ENCODE assay signal across 15 cellular contexts in genomic region chr3:177146646-177147045, GRCh38. TPM values are rescaled to one million over a fixed set of nuclear protein-coding genes. Genes with fewer than 3 reads are reported as not detected.
A peak's percentile ranks its signal among the peaks of the same experiment; 100 is the strongest.
DNase-seq lines count a peak whose midpoint lies in the region; ATAC-seq, FAIRE-seq and TF ChIP-seq lines count a peak whose summit lies in the region.
"Had no signal": no experiment of that assay in that cellular context is flagged by ENCODE, and none has a peak within 500 bp of the region (broad histone marks: within the 10 kb centered on the region; RNA-seq: fewer than 3 reads in every experiment).

No MANE protein-coding gene starts in this region.

- H3K4me1 ChIP-seq in OCI-LY1 (ENCODE audit: insufficient read depth, low read length, severe bottlenecking) = peaks cover 100% of the 10 kb centered on the region
- H3K4me1 ChIP-seq in astrocyte (ENCODE audit: insufficient read depth, low read length) = peaks cover 19% of the 10 kb centered on the region
- peaks cover 56 to 70% of the 10 kb centered on the region in 2 donors for H3K4me1 ChIP-seq in gastrocnemius medialis

- peak overlapping the region; percentile 35 for H3K4me3 Mint-ChIP-seq in activated CD4-positive, alpha-beta T cell treated with anti-CD3 and anti-CD28 coated beads for 36 hours
- no peak overlapping the region for H3K4me3 Mint-ChIP-seq in astrocyte (ENCODE audit: unreplicated experiment)
- H3K4me3 Mint-ChIP-seq in natural killer cell treated with Interleukin-12 subunit alpha and Interleukin-12 subunit beta and Interleukin-15 and Interleukin-18, amount 100 ng/mL, for 72 hours = peak overlapping the region; percentile 44

- in situ Hi-C loops in gastrocnemius medialis (cut with MboI; ENCODE audit: low sequenced_read_pairs in 4 of 4) = no loop called here

- H3K4me1 Mint-ChIP-seq in activated CD4-positive, alpha-beta T cell treated with anti-CD3 and anti-CD28 coated beads for 36 hours = peaks cover 82% of the 10 kb centered on the region
- peaks cover 41% of the 10 kb centered on the region for H3K4me1 Mint-ChIP-seq in astrocyte (ENCODE audit: low read depth, unreplicated experiment)
- H3K4me1 Mint-ChIP-seq in natural killer cell treated with Interleukin-12 subunit alpha and Interleukin-12 subunit beta and Interleukin-15 and Interleukin-18, amount 100 ng/mL, for 72 hours (ENCODE audit: low read depth in 2 of 2) = peaks cover 55 to 61% of the 10 kb centered on the region in 2 donors

- TF ChIP-seq CTCF in OCI-LY1 (IDR thresholded peaks at IDR 0.05; ENCODE audit: low read length) = no peak
- no peak for TF ChIP-seq CTCF in astrocyte (IDR thresholded peaks at IDR 0.05; ENCODE audit: insufficient read depth, low read depth, low read length)
- no peak for TF ChIP-seq CTCF in gastrocnemius medialis (IDR thresholded peaks at IDR 0.05 in 4 of 5, conservative IDR thresholded peaks at IDR 0.05 in 1 of 5)

- H3K4me2 ChIP-seq in OCI-LY1 (ENCODE audit: low read length) (peak overlapping the region; percentile 40), astrocyte (ENCODE audit: low read length) (no peak overlapping the region)

- H3K79me2 ChIP-seq in OCI-LY1 (ENCODE audit: insufficient read depth, low read length) (peaks cover 100% of the 10 kb centered on the region), astrocyte (ENCODE audit: insufficient read depth, low read length) (peaks cover 98% of the 10 kb centered on the region)

- H3K36me3 ChIP-seq in OCI-LY1 (ENCODE audit: insufficient read depth, low read length) = no peaks in the 10 kb centered on the region; the same call in 1 of the 2 replicates
- H3K36me3 ChIP-seq in astrocyte (ENCODE audit: insufficient read depth, low read length) = no peaks in the 10 kb centered on the region
- no peaks in the 10 kb centered on the region for H3K36me3 ChIP-seq in gastrocnemius medialis
- H3K36me3 ChIP-seq: gastroesophageal sphincter, upper lobe of left lung had no signal

- CTCF ChIA-PET in activated CD4-positive, alpha-beta T cell treated with anti-CD3 and anti-CD28 coated beads for 36 hours (lab: Charles Lee) = interaction anchor here (1.0 to 2.0 kb wide), 6 partner anchors 22 to 88 kb away, joined by 3 to 5 read pairs (median 3); no protein-coding TSS in a partner anchor

- H3K27ac ChIP-seq in OCI-LY1 (ENCODE audit: low read depth, low read length, poor library complexity, severe bottlenecking) = peak overlapping the region; percentile 92
- H3K27ac ChIP-seq in astrocyte (ENCODE audit: low read depth, low read length) = no peak overlapping the region
- no peak overlapping the region for H3K27ac ChIP-seq in gastrocnemius medialis
- H3K27ac ChIP-seq: coronary artery, gastroesophageal sphincter, RWPE1, upper lobe of left lung had no signal

- ATAC-seq in activated CD4-positive, alpha-beta T cell treated with anti-CD3 and anti-CD28 coated beads for 36 hours = peak; percentile 28
- no peak for ATAC-seq in natural killer cell treated with Interleukin-12 subunit alpha and Interleukin-12 subunit beta and Interleukin-15 and Interleukin-18, amount 100 ng/mL, for 72 hours
- ATAC-seq in gastrocnemius medialis = no peak
- ATAC-seq: gastroesophageal sphincter had no signal

- peak overlapping the region; percentile 25 for H3K27ac Mint-ChIP-seq in activated CD4-positive, alpha-beta T cell treated with anti-CD3 and anti-CD28 coated beads for 36 hours
- peak overlapping the region; percentile 8 for H3K27ac Mint-ChIP-seq in astrocyte (ENCODE audit: unreplicated experiment)
- peak overlapping the region; percentile 31 to 46 for H3K27ac Mint-ChIP-seq in natural killer cell treated with Interleukin-12 subunit alpha and Interleukin-12 subunit beta and Interleukin-15 and Interleukin-18, amount 100 ng/mL, for 72 hours

- intact Hi-C loops in activated CD4-positive, alpha-beta T cell treated with anti-CD3 and anti-CD28 coated beads for 36 hours (cut with DNase I, micrococcal nuclease) = loop anchor here (2.0 to 5.0 kb wide), 3 partner anchors 48 to 211 kb away; no protein-coding TSS in a partner anchor
- intact Hi-C loops in gastrocnemius medialis (cut with DNase I; ENCODE audit: low total_unique reads) = no loop called here

- no peak for FAIRE-seq in astrocyte (lab: Jason Lieb, UNC)
- FAIRE-seq: A204.1 had no signal

- no peaks in the 10 kb centered on the region for H3K9me2 ChIP-seq in OCI-LY1 (ENCODE audit: low read depth, low read length)

- no peaks in the 10 kb centered on the region for H3K9me3 Mint-ChIP-seq in activated CD4-positive, alpha-beta T cell treated with anti-CD3 and anti-CD28 coated beads for 36 hours (ENCODE audit: low read depth)
- peaks cover 3% of the 10 kb centered on the region for H3K9me3 Mint-ChIP-seq in astrocyte (ENCODE audit: unreplicated experiment)
- no peaks in the 10 kb centered on the region for H3K9me3 Mint-ChIP-seq in natural killer cell treated with Interleukin-12 subunit alpha and Interleukin-12 subunit beta and Interleukin-15 and Interleukin-18, amount 100 ng/mL, for 72 hours

- H3K27me3 ChIP-seq in OCI-LY1 (ENCODE audit: insufficient read depth, low read length) = no peaks in the 10 kb centered on the region
- H3K27me3 ChIP-seq in astrocyte (ENCODE audit: insufficient read depth, low read length) = no peaks in the 10 kb centered on the region
- no peaks in the 10 kb centered on the region for H3K27me3 ChIP-seq in gastrocnemius medialis
- H3K27me3 ChIP-seq: gastroesophageal sphincter, upper lobe of left lung had no signal

- H3K4me3 ChIP-seq in OCI-LY1 (ENCODE audit: low read depth, low read length, poor library complexity, severe bottlenecking) = peak overlapping the region; percentile 7
- H3K4me3 ChIP-seq in astrocyte (ENCODE audit: insufficient read depth, low read depth, low read length) = no peak overlapping the region
- no peak overlapping the region for H3K4me3 ChIP-seq in gastrocnemius medialis
- H3K4me3 ChIP-seq: coronary artery, gastroesophageal sphincter, upper lobe of left lung had no signal

- no peak overlapping the region for H2AFZ ChIP-seq in OCI-LY1 (ENCODE audit: low read length)
- H2AFZ ChIP-seq in astrocyte (ENCODE audit: low read depth, low read length) = no peak overlapping the region

- no peaks in the 10 kb centered on the region for H3K9me3 ChIP-seq in OCI-LY1 (ENCODE audit: low read length)
- H3K9me3 ChIP-seq in astrocyte (ENCODE audit: insufficient read depth, low read depth, low read length) = no peaks in the 10 kb centered on the region
- no peaks in the 10 kb centered on the region for H3K9me3 ChIP-seq in gastrocnemius medialis
- H3K9me3 ChIP-seq: gastroesophageal sphincter, upper lobe of left lung had no signal

- no peak for TF ChIP-seq POLR2A in gastrocnemius medialis (IDR thresholded peaks at IDR 0.05)

- POLR2A ChIA-PET in activated CD4-positive, alpha-beta T cell treated with anti-CD3 and anti-CD28 coated beads for 36 hours (lab: Charles Lee) = interaction anchor here (0.6 to 1.0 kb wide), 6 partner anchors 18 to 633 kb away, joined by 3 to 11 read pairs (median 6); no protein-coding TSS in a partner anchor

- H3K36me3 Mint-ChIP-seq in activated CD4-positive, alpha-beta T cell treated with anti-CD3 and anti-CD28 coated beads for 36 hours (ENCODE audit: low read depth) = peaks cover 12% of the 10 kb centered on the region
- peaks cover 3% of the 10 kb centered on the region for H3K36me3 Mint-ChIP-seq in astrocyte (ENCODE audit: low read depth, unreplicated experiment)
- no peaks in the 10 kb centered on the region for H3K36me3 Mint-ChIP-seq in natural killer cell treated with Interleukin-12 subunit alpha and Interleukin-12 subunit beta and Interleukin-15 and Interleukin-18, amount 100 ng/mL, for 72 hours

- peak overlapping the region; percentile 32; the same call in 1 of the 2 replicates for H3K9ac ChIP-seq in OCI-LY1 (ENCODE audit: low read length)
- no peak overlapping the region for H3K9ac ChIP-seq in astrocyte (ENCODE audit: low read length)

- 0 out of 2 replicates have a peak, but pooled peaks cover 5% of the 10 kb centered on the region for H3F3A ChIP-seq in OCI-LY1 (ENCODE audit: insufficient read depth, low read length)

- no peaks in the 10 kb centered on the region for H3K27me3 Mint-ChIP-seq in activated CD4-positive, alpha-beta T cell treated with anti-CD3 and anti-CD28 coated beads for 36 hours
- H3K27me3 Mint-ChIP-seq in astrocyte (ENCODE audit: low read depth, unreplicated experiment) = no peaks in the 10 kb centered on the region
- H3K27me3 Mint-ChIP-seq in natural killer cell treated with Interleukin-12 subunit alpha and Interleukin-12 subunit beta and Interleukin-15 and Interleukin-18, amount 100 ng/mL, for 72 hours = no peaks in the 10 kb centered on the region

- no peak for DNase-seq in activated CD4-positive, alpha-beta T cell treated with anti-CD3 and anti-CD28 coated beads for 36 hours
- DNase-seq in activated CD4-positive, alpha-beta T cell treated with anti-CD3 and anti-CD28 coated beads, Interleukin-2, amount 50 U/mL, for 48 hours = no peak
- DNase-seq in astrocyte (ENCODE audit: low read depth) (peak; percentile 32), activated gamma-delta T cell (lab: John Stamatoyannopoulos, UW) (no peak), gastrocnemius medialis (no peak), NCI-H748 (lab: John Stamatoyannopoulos, UW; ENCODE audit: unreplicated experiment) (no peak)
- DNase-seq in natural killer cell treated with Interleukin-12 subunit alpha and Interleukin-12 subunit beta and Interleukin-15 and Interleukin-18, amount 100 ng/mL, for 72 hours (ENCODE audit: low spot score) = no peak
- DNase-seq: activated gamma-delta T cell treated with Interleukin-2 at 50 U/mL for 16 hours, NCI-H2171 treated with DMSO at 0.1 percent for 48 hours, upper lobe of left lung had no signal

- H4K20me1 ChIP-seq in OCI-LY1 (ENCODE audit: insufficient read depth, low read length) = no peaks in the 10 kb centered on the region
- H4K20me1 ChIP-seq in astrocyte (ENCODE audit: insufficient read depth, low read length) = peaks cover 95% of the 10 kb centered on the region

RNA-seq across cellular contexts. Expression of gene TBL1XR1, which starts 50.6 kb away (rescaled TPM):
- total RNA-seq in activated CD4-positive, alpha-beta T cell treated with anti-CD3 and anti-CD28 coated beads for 36 hours = 100 to 1,000 TPM; 164 to 226 TPM
- total RNA-seq in astrocyte (138 and 140 TPM in 2 replicates), gastrocnemius medialis (10 to 100 TPM; 35.9 to 77.8 (median 49.2) TPM)
- 100 to 1,000 TPM; 119 to 162 TPM for total RNA-seq in natural killer cell treated with Interleukin-12 subunit alpha and Interleukin-12 subunit beta and Interleukin-15 and Interleukin-18, amount 100 ng/mL, for 72 hours
